Comparison of ENCODE assay signal across 12 cellular contexts in genomic region chr4:25818293-25819240, GRCh38.
A peak's percentile ranks its signal among the peaks of the same experiment; 100 is the strongest.
DNase-seq lines count a peak whose midpoint lies in the region; ATAC-seq and FAIRE-seq lines count a peak whose summit lies in the region.
"Had no signal": no experiment of that assay in that cellular context is flagged by ENCODE, and none has a peak within 500 bp of the region (broad histone marks: within the 10 kb centered on the region; RNA-seq: fewer than 3 reads in every experiment).

No MANE protein-coding gene starts in this region.

- peak; percentile 11 for FAIRE-seq in GM19239 (lab: Jason Lieb, UNC)
- FAIRE-seq: K562 had no signal

- ATAC-seq in HG03097 (IDR thresholded peaks at IDR 0.05; ENCODE audit: low FRiP score, unreplicated experiment) (no peak), HG02763 (IDR thresholded peaks at IDR 0.05; ENCODE audit: unreplicated experiment) (no peak), GM18868 (IDR thresholded peaks at IDR 0.05; ENCODE audit: unreplicated experiment) (no peak), HG03521 (IDR thresholded peaks at IDR 0.05; ENCODE audit: unreplicated experiment) (no peak)
- ATAC-seq: heart right ventricle, K562 had no signal

- DNase-seq in AG08395 (ENCODE audit: low spot score): peak; percentile 54
- no peak for DNase-seq in GM19239 (ENCODE audit: insufficient read length, low spot score)
- DNase-seq in T1000 (lab: John Stamatoyannopoulos, UW): peak; percentile 69
- DNase-seq in fibroblast of peridontal ligament (ENCODE audit: extremely low read depth): peak; percentile 21
- DNase-seq: DMS53, heart right ventricle, NCI-H1105 treated with DMSO at 0.1 percent for 48 hours had no signal
